ENCODE assay signal across 1 cellular context in the genomic region with DNA sequence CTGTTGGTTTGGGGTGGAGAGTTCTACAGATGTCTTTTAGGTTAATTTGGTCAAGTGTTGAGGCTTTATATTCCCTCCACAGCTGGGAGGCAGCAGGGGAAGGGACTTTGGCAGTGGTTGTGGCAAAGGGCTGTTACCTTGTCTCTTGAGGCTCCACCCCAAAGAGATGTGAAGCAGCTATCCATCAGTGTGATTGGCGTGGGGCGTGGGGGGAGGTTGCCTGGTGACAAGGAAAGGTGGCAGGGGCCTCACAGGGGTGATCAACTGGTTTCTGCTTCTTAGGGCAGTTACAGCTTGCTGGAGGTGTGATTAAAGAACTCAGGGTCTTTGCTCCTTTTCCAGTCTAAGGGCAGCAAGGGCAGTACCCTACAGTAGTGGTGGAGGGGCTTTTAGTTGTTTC.
TF ChIP-seq lines count a peak whose summit lies in the region.

No MANE protein-coding gene starts in this region.

TF ChIP-seq in GM12878, 131 proteins besides CTCF, POLR2A, EP300 and RAD21 (continued from another document):
- TF ChIP-seq, protein P1, sequence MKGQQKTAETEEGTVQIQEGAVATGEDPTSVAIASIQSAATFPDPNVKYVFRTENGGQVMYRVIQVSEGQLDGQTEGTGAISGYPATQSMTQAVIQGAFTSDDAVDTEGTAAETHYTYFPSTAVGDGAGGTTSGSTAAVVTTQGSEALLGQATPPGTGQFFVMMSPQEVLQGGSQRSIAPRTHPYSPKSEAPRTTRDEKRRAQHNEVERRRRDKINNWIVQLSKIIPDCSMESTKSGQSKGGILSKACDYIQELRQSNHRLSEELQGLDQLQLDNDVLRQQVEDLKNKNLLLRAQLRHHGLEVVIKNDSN (IDR thresholded peaks at IDR 0.05; ENCODE audit: borderline replicate concordance, extremely low read length, insufficient read depth, low read depth, low read length): no peak
TF ChIP-seq in GM12878: peak in this region for 2.
